Comparison of ENCODE assay signal across 8 cellular contexts in genomic region chr16:57478396-57479024, GRCh38. TPM values are rescaled to one million over a fixed set of nuclear protein-coding genes. Genes with fewer than 3 reads are reported as not detected.
DNase-seq lines count a peak whose midpoint lies in the region; ATAC-seq and TF ChIP-seq lines count a peak whose summit lies in the region.
"Had no signal": no experiment of that assay in that cellular context is flagged by ENCODE, and none has a peak within 500 bp of the region (broad histone marks: within the 10 kb centered on the region; RNA-seq: fewer than 3 reads in every experiment).

No MANE protein-coding gene starts in this region.

- no peaks in the 10 kb centered on the region for H3K79me1 ChIP-seq in mesendoderm (ENCODE audit: low read length)

- peaks cover 52% of the 10 kb centered on the region for H3K4me1 ChIP-seq in left ventricle myocardium inferior
- peaks cover 8% of the 10 kb centered on the region for H3K4me1 ChIP-seq in mesendoderm (ENCODE audit: control insufficient read depth, low read depth, low read length)

- WGBS in mesendoderm (ENCODE audit: extremely low coverage, insufficient coverage, low lambda C conversion rate): 100% methylated on average over 4 of the region's 8 CpGs

- no peaks in the 10 kb centered on the region for H3K27me3 ChIP-seq in left ventricle myocardium inferior (ENCODE audit: low read depth)
- no peaks in the 10 kb centered on the region for H3K27me3 ChIP-seq in mesendoderm (ENCODE audit: insufficient read depth, low read length, poor library complexity)

- H3K27ac ChIP-seq in left ventricle myocardium inferior (replicated peaks) (peak overlapping the region; percentile 77), mesendoderm (ENCODE audit: low read depth, low read length) (no peak overlapping the region)
- H3K27ac ChIP-seq: C4-2B, HL-60 had no signal

- H3K18ac ChIP-seq in mesendoderm (ENCODE audit: low read length): no peak overlapping the region

- DNase-seq in left ventricle myocardium inferior (no peak), left cardiac atrium (no peak), mesendoderm (no peak), left colon (no peak)

- H2AK5ac ChIP-seq in mesendoderm (ENCODE audit: low read length): no peak overlapping the region

- H3K9ac ChIP-seq in mesendoderm (ENCODE audit: low read length): peak overlapping the region; percentile 60

- no peak overlapping the region for H3K23ac ChIP-seq in mesendoderm (ENCODE audit: low read length)

- no peak overlapping the region for H3K4me2 ChIP-seq in mesendoderm (ENCODE audit: low read length)

- H2BK15ac ChIP-seq in mesendoderm (replicated peaks; ENCODE audit: low read depth): no peak overlapping the region

- no peak overlapping the region for H4K5ac ChIP-seq in mesendoderm (ENCODE audit: low read length)

- H3K4me3 ChIP-seq in left ventricle myocardium inferior (peak overlapping the region; percentile 69), mesendoderm (ENCODE audit: low read length) (no peak overlapping the region)

- H3K36me3 ChIP-seq in left ventricle myocardium inferior: peaks cover 11% of the 10 kb centered on the region
- H3K36me3 ChIP-seq in mesendoderm (ENCODE audit: control insufficient read depth, insufficient read depth, low read length): peaks cover under 1% of the 10 kb centered on the region

- H3K9me3 ChIP-seq in left ventricle myocardium inferior (replicated peaks): no peaks in the 10 kb centered on the region

- H3K56ac ChIP-seq in mesendoderm (ENCODE audit: low read length): peak overlapping the region; percentile 84

- H2BK120ac ChIP-seq in mesendoderm (ENCODE audit: low read depth, low read length): no peak overlapping the region

- no peak overlapping the region for H3K4ac ChIP-seq in mesendoderm (ENCODE audit: low read depth, low read length)

- TF ChIP-seq CTCF in left ventricle myocardium inferior (IDR thresholded peaks at IDR 0.05; ENCODE audit: borderline replicate concordance): no peak

- intact Hi-C loops in left ventricle myocardium inferior (cut with micrococcal nuclease): no loop called here
- intact Hi-C loops in left cardiac atrium (cut with DNase I): no loop called here
- intact Hi-C loops in left colon (cut with DNase I, micrococcal nuclease): no loop called here

- ATAC-seq in left cardiac atrium (no peak), left colon (no peak), HG03196 (IDR thresholded peaks at IDR 0.05; ENCODE audit: unreplicated experiment) (no peak), HG02884 (IDR thresholded peaks at IDR 0.05; ENCODE audit: unreplicated experiment) (no peak)

- H2BK5ac ChIP-seq in mesendoderm (ENCODE audit: low read length): no peak overlapping the region

- H4K8ac ChIP-seq in mesendoderm (ENCODE audit: low read depth, low read length): no peak overlapping the region

- no peaks in the 10 kb centered on the region for H3K79me2 ChIP-seq in mesendoderm (ENCODE audit: control insufficient read depth, insufficient read depth, low read length)

RNA-seq across cellular contexts. Expression of gene DOK4, which starts 7.8 kb away (rescaled TPM):
- total RNA-seq in left ventricle myocardium inferior: 10.0 TPM
- 10 to 100 TPM; 14.2 to 14.5 TPM for total RNA-seq in left cardiac atrium
- 7.1 TPM for polyA plus RNA-seq in mesendoderm (2013, experiment 1 of 2)
- 6.5 TPM for polyA plus RNA-seq in mesendoderm (2013, experiment 2 of 2)
- 100 to 1,000 TPM; 145 to 152 TPM for total RNA-seq in left colon

RNA-seq across cellular contexts. Expression of gene POLR2C, which starts 16.0 kb away (rescaled TPM):
- 47.6 TPM for total RNA-seq in left ventricle myocardium inferior
- total RNA-seq in left cardiac atrium: 10 to 100 TPM; 33.2 to 41.9 TPM
- polyA plus RNA-seq in mesendoderm (2013, experiment 1 of 2): 60.5 TPM
- polyA plus RNA-seq in mesendoderm (2013, experiment 2 of 2): 59.0 TPM
- total RNA-seq in left colon: 10 to 100 TPM; 48.9 to 50.0 TPM

RNA-seq across cellular contexts. Expression of gene COQ9, which starts 31.2 kb away (rescaled TPM):
- total RNA-seq in left ventricle myocardium inferior (234 TPM), left cardiac atrium (100 to 1,000 TPM in 1 of 2 donors, 10 to 100 TPM in 1; 98.9 to 128 TPM), left colon (100 to 1,000 TPM; 107 to 117 TPM)
- 19.8 TPM for polyA plus RNA-seq in mesendoderm (2013, experiment 1 of 2)
- polyA plus RNA-seq in mesendoderm (2013, experiment 2 of 2): 19.2 TPM

RNA-seq across cellular contexts. Expression of gene CIAPIN1, which starts 31.3 kb away (rescaled TPM):
- total RNA-seq in left ventricle myocardium inferior (43.2 TPM), left cardiac atrium (10 to 100 TPM; 36.5 to 77.0 TPM), left colon (10 to 100 TPM; 47.3 to 72.5 TPM)
- polyA plus RNA-seq in mesendoderm (2013, experiment 1 of 2): 46.3 TPM
- 50.2 TPM for polyA plus RNA-seq in mesendoderm (2013, experiment 2 of 2)

RNA-seq across cellular contexts. Expression of gene CCDC102A, which starts 57.9 kb away (rescaled TPM):
- total RNA-seq in left ventricle myocardium inferior (11.3 TPM), left cardiac atrium (1 to 10 TPM; 5.3 to 8.9 TPM), left colon (1 to 10 TPM; 1.9 to 2.8 TPM)
- 2.0 TPM for polyA plus RNA-seq in mesendoderm (2013, experiment 1 of 2)
- polyA plus RNA-seq in mesendoderm (2013, experiment 2 of 2): 1.8 TPM

Comparison
In these comparisons a context has a peak if more than half of its experiments do, and no peak if none do; other contexts are left out.
1. RNA of gene DOK4, which starts 7.8 kb away (total RNA-seq): 145 to 152 TPM in left colon; 14.2 to 14.5 TPM in left cardiac atrium and 10.0 TPM in left ventricle myocardium inferior (single experiment); every median in the first group is over 4 times any median in the second.